Comparison of ENCODE assay signal across 1 cellular context in the genomic region with DNA sequence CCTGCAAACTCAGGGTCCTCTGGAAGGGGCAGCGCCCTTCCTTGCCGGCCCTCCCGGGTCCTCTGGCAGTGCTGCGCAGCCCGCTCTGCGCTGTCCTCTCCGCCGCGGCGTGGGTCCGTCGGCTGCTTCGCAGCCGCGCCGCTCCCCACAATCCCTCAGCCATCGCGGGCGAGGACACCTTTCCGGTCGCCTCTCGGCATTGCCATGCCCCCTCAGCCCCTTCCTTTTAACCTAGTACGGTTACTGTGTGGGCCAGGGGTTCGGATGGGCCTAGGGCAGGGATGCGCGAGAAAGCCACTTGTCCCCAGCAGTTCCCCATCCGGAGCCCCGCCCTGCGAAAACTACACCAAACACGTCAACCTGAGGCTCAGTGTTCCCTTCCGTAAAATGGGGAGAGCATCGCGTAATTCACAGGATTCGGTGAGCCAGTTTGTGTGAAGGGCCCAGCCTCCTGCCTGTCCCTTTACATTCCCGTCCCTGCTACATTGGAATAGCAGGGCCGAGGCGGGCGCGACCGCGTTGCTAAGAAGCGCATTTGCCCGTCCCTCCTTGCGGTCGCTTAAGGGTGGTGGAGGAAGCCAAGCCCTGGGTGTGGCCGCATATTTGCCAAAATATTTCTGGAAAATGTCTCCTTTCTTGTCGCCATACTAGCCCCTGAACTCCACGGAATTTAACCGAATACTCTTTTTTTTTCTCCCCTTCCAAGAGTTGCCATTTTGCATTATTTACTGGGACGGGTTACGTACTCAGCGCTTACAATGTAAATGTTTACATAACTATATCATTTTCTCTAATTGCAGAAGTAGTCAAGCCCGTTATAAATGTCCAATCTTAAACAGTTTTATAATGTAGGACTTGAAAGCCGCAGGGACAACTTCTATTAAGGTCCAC.
A peak's percentile ranks its signal among the peaks of the same experiment; 100 is the strongest.
TF ChIP-seq lines count a peak whose summit lies in the region.

No MANE protein-coding gene starts in this region.

TF ChIP-seq in WTC11, 78 proteins besides CTCF, POLR2A, EP300 and RAD21 (continued from another document):
- TF ChIP-seq, protein P1, sequence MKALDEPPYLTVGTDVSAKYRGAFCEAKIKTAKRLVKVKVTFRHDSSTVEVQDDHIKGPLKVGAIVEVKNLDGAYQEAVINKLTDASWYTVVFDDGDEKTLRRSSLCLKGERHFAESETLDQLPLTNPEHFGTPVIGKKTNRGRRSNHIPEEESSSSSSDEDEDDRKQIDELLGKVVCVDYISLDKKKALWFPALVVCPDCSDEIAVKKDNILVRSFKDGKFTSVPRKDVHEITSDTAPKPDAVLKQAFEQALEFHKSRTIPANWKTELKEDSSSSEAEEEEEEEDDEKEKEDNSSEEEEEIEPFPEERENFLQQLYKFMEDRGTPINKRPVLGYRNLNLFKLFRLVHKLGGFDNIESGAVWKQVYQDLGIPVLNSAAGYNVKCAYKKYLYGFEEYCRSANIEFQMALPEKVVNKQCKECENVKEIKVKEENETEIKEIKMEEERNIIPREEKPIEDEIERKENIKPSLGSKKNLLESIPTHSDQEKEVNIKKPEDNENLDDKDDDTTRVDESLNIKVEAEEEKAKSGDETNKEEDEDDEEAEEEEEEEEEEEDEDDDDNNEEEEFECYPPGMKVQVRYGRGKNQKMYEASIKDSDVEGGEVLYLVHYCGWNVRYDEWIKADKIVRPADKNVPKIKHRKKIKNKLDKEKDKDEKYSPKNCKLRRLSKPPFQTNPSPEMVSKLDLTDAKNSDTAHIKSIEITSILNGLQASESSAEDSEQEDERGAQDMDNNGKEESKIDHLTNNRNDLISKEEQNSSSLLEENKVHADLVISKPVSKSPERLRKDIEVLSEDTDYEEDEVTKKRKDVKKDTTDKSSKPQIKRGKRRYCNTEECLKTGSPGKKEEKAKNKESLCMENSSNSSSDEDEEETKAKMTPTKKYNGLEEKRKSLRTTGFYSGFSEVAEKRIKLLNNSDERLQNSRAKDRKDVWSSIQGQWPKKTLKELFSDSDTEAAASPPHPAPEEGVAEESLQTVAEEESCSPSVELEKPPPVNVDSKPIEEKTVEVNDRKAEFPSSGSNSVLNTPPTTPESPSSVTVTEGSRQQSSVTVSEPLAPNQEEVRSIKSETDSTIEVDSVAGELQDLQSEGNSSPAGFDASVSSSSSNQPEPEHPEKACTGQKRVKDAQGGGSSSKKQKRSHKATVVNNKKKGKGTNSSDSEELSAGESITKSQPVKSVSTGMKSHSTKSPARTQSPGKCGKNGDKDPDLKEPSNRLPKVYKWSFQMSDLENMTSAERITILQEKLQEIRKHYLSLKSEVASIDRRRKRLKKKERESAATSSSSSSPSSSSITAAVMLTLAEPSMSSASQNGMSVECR (CRISPR knock-in tag; IDR thresholded peaks at IDR 0.05; ENCODE audit: borderline replicate concordance) = no peak
- TF ChIP-seq, protein P2, sequence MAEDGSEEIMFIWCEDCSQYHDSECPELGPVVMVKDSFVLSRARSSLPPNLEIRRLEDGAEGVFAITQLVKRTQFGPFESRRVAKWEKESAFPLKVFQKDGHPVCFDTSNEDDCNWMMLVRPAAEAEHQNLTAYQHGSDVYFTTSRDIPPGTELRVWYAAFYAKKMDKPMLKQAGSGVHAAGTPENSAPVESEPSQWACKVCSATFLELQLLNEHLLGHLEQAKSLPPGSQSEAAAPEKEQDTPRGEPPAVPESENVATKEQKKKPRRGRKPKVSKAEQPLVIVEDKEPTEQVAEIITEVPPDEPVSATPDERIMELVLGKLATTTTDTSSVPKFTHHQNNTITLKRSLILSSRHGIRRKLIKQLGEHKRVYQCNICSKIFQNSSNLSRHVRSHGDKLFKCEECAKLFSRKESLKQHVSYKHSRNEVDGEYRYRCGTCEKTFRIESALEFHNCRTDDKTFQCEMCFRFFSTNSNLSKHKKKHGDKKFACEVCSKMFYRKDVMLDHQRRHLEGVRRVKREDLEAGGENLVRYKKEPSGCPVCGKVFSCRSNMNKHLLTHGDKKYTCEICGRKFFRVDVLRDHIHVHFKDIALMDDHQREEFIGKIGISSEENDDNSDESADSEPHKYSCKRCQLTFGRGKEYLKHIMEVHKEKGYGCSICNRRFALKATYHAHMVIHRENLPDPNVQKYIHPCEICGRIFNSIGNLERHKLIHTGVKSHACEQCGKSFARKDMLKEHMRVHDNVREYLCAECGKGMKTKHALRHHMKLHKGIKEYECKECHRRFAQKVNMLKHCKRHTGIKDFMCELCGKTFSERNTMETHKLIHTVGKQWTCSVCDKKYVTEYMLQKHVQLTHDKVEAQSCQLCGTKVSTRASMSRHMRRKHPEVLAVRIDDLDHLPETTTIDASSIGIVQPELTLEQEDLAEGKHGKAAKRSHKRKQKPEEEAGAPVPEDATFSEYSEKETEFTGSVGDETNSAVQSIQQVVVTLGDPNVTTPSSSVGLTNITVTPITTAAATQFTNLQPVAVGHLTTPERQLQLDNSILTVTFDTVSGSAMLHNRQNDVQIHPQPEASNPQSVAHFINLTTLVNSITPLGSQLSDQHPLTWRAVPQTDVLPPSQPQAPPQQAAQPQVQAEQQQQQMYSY (CRISPR knock-in tag; IDR thresholded peaks at IDR 0.05) = no peak
- TF ChIP-seq, protein P3, sequence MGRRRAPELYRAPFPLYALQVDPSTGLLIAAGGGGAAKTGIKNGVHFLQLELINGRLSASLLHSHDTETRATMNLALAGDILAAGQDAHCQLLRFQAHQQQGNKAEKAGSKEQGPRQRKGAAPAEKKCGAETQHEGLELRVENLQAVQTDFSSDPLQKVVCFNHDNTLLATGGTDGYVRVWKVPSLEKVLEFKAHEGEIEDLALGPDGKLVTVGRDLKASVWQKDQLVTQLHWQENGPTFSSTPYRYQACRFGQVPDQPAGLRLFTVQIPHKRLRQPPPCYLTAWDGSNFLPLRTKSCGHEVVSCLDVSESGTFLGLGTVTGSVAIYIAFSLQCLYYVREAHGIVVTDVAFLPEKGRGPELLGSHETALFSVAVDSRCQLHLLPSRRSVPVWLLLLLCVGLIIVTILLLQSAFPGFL (CRISPR knock-in tag; IDR thresholded peaks at IDR 0.05; ENCODE audit: borderline replicate concordance) = no peak
- TF ChIP-seq, protein P4, sequence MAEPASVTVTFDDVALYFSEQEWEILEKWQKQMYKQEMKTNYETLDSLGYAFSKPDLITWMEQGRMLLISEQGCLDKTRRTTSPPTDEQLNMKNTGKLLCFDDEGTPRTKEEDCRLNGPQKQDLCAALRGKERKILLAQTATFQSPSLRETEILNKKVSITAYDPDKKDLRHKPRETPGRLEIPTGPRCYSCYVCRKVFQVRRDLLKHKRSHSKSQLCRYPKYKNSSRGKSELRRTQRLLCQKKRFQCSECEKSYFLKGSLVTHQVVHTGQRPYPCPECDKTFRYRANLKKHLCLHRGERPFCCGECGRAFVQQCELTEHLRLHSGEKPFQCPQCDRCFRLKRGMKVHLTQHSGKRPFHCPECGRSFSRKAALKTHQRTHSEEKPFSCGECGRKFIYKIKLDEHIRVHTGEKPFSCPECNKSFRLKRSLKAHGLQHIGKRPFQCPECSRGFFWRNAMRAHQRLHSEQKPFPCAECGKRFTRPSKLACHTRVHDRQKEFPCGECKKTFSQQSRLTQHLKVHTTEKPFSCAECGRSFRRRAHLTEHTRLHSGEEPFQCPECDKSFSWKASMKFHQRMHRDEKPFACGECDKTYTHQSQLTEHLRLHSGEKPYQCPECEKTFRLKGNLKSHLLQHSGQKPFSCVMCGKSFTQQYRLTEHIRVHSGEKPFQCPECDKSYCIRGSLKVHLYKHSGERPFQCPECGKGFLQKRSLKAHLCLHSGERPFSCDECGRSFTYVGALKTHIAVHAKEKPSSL (CRISPR knock-in tag; conservative IDR thresholded peaks at IDR 0.05) = no peak
- TF ChIP-seq, protein P5, sequence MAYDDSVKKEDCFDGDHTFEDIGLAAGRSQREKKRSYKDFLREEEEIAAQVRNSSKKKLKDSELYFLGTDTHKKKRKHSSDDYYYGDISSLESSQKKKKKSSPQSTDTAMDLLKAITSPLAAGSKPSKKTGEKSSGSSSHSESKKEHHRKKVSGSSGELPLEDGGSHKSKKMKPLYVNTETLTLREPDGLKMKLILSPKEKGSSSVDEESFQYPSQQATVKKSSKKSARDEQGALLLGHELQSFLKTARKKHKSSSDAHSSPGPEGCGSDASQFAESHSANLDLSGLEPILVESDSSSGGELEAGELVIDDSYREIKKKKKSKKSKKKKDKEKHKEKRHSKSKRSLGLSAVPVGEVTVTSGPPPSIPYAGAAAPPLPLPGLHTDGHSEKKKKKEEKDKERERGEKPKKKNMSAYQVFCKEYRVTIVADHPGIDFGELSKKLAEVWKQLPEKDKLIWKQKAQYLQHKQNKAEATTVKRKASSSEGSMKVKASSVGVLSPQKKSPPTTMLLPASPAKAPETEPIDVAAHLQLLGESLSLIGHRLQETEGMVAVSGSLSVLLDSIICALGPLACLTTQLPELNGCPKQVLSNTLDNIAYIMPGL (CRISPR knock-in tag; IDR thresholded peaks at IDR 0.05) = 0 out of 2 replicates have a peak, but pooled peaks have one; percentile 12
